In the genomic region with DNA sequence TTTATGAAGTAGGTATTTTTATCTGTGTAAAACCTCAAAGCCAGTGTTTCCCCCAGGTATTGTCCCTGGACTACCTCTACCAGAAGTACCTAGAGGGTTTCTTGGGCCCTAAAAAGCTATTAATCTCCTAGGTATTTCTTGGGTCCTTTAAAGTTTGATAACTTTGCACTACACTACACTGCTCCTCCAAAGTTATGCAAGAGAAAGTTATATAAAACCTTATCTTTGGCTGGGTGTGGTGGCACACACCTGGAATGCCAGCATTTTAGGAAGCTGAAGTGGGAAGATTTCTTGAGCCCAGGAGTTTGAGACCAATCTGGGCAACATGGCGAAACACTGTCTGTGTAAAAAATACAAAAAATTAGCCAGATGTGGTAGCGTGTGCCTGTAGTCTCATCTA, we compare ENCODE assay signal across 25 cellular contexts. TPM values are rescaled to one million over a fixed set of nuclear protein-coding genes. Genes with fewer than 3 reads are reported as not detected.
"Had no signal": no experiment of that assay in that cellular context is flagged by ENCODE, and none has a peak within 500 bp of the region (broad histone marks: within the 10 kb centered on the region; RNA-seq: fewer than 3 reads in every experiment).

No MANE protein-coding gene starts in this region.

- DNase-seq: heart right ventricle; kidney; mesendoderm; naive thymus-derived CD4-positive, alpha-beta T cell; nucleus accumbens; pancreas; posterior cingulate gyrus; retina; right cardiac atrium; sigmoid colon; stimulated activated CD4-positive, alpha-beta T cell treated with anti-CD3 and anti-CD28 coated beads, Interleukin-1b, Interleukin-23, amount 100 ng/mL, for 48 hours; stimulated activated CD4-positive, alpha-beta T cell treated with anti-CD3 and anti-CD28 coated beads, Interleukin-2, amount 100 ng/mL, for 48 hours; stimulated activated CD4-positive, alpha-beta T cell treated with anti-CD3 and anti-CD28 coated beads, Interleukin-4, amount 100 ng/mL, for 4 hours; stimulated activated CD8-positive, alpha-beta memory T cell treated with anti-CD3 and anti-CD28 coated beads, Interleukin-4, amount 100 ng/mL, for 48 hours; stimulated activated naive CD4-positive, alpha-beta T cell treated with Interleukin-2 at 50 U/mL for 16 hours; stimulated activated naive CD8-positive, alpha-beta T cell treated with anti-CD3 and anti-CD28 coated beads, Interleukin-15, amount 100 ng/mL, for 72 hours; substantia nigra; upper lobe of left lung had no signal

- H3K27me3 ChIP-seq: heart right ventricle, hepatocyte, pancreas, sigmoid colon, tibial nerve, upper lobe of left lung had no signal

- H2AFZ ChIP-seq: hepatocyte had no signal

- H3K4me2 ChIP-seq: hepatocyte had no signal

- ATAC-seq: heart right ventricle; naive thymus-derived CD4-positive, alpha-beta T cell; pancreas; right cardiac atrium; stimulated activated memory B cell treated with anti-CD40 and anti-IgM and Interleukin-4, amounts not matched to agents 10 μg/mL and 1 μg/mL and 100 μg/mL, for 72 hours; stimulated activated naive CD8-positive, alpha-beta T cell treated with anti-CD3 and anti-CD28 coated beads, Interleukin-15, amount 100 ng/mL, for 72 hours had no signal

- H3K4me1 ChIP-seq: prostate gland had no signal

- H3K4me3 ChIP-seq: heart right ventricle, hepatocyte, lung, pancreas, prostate gland, sigmoid colon, smooth muscle cell, tibial nerve, upper lobe of left lung had no signal

- H3K27ac ChIP-seq: heart right ventricle, hepatocyte, pancreas, prostate gland, sigmoid colon, upper lobe of left lung had no signal

- H3K36me3 ChIP-seq: pancreas, prostate gland had no signal

- H3K9me3 ChIP-seq: pancreas, prostate gland, sigmoid colon, upper lobe of left lung had no signal

RNA-seq across cellular contexts. Expression of a gene that starts 34.9 kb away (rescaled TPM):
- total RNA-seq: mononuclear cell had no signal
